In genomic region chr2:202643012-202643858, GRCh38 we compare ENCODE assay signal across 11 cellular contexts.
A peak's percentile ranks its signal among the peaks of the same experiment; 100 is the strongest.
DNase-seq lines count a peak whose midpoint lies in the region; ATAC-seq lines count a peak whose summit lies in the region.
"Had no signal": no experiment of that assay in that cellular context is flagged by ENCODE, and none has a peak within 500 bp of the region (broad histone marks: within the 10 kb centered on the region; RNA-seq: fewer than 3 reads in every experiment).

No MANE protein-coding gene starts in this region.

- H3K9ac ChIP-seq in SK-N-MC (ENCODE audit: insufficient read length), result no peak overlapping the region

- H3K9me3 Mint-ChIP-seq in activated T-cell treated with anti-CD3 and anti-CD28 coated beads, Interleukin-2, amount 50 U/mL, for 24 hours, result no peaks in the 10 kb centered on the region
- H3K9me3 Mint-ChIP-seq in stimulated activated naive CD8-positive, alpha-beta T cell treated with anti-CD3 and anti-CD28 coated beads, Interleukin-15, Interleukin-2, amounts not matched to agents 100 ng/mL and 50 ng/mL, for 24 hours, result no peaks in the 10 kb centered on the region

- H3K27ac Mint-ChIP-seq in activated T-cell treated with anti-CD3 and anti-CD28 coated beads, Interleukin-2, amount 50 U/mL, for 24 hours, result peak overlapping the region; percentile 97
- no peak overlapping the region for H3K27ac Mint-ChIP-seq in stimulated activated naive CD8-positive, alpha-beta T cell treated with anti-CD3 and anti-CD28 coated beads, Interleukin-15, Interleukin-2, amounts not matched to agents 100 ng/mL and 50 ng/mL, for 24 hours

- peak overlapping the region; percentile 71 for H3K4me3 Mint-ChIP-seq in activated T-cell treated with anti-CD3 and anti-CD28 coated beads, Interleukin-2, amount 50 U/mL, for 24 hours
- peak overlapping the region; percentile 78 for H3K4me3 Mint-ChIP-seq in stimulated activated naive CD8-positive, alpha-beta T cell treated with anti-CD3 and anti-CD28 coated beads, Interleukin-15, Interleukin-2, amounts not matched to agents 100 ng/mL and 50 ng/mL, for 24 hours

- ATAC-seq in HG02852 (IDR thresholded peaks at IDR 0.05; ENCODE audit: unreplicated experiment), result no peak

- H3K4me3 ChIP-seq in SK-N-MC, result no peak overlapping the region
- H3K4me3 ChIP-seq: uterus had no signal

- 0 out of 2 replicates have a peak overlapping the region, but pooled peaks have one; percentile 26 for H3K27ac ChIP-seq in SK-N-MC
- H3K27ac ChIP-seq: uterus had no signal

- no peaks in the 10 kb centered on the region for H3K9me3 ChIP-seq in SK-N-MC (ENCODE audit: low read depth, low read length)
- H3K9me3 ChIP-seq: uterus had no signal

- no peaks in the 10 kb centered on the region for H3K36me3 Mint-ChIP-seq in activated T-cell treated with anti-CD3 and anti-CD28 coated beads, Interleukin-2, amount 50 U/mL, for 24 hours (ENCODE audit: low read depth)
- H3K36me3 Mint-ChIP-seq in stimulated activated naive CD8-positive, alpha-beta T cell treated with anti-CD3 and anti-CD28 coated beads, Interleukin-15, Interleukin-2, amounts not matched to agents 100 ng/mL and 50 ng/mL, for 24 hours (ENCODE audit: low read depth), result no peaks in the 10 kb centered on the region

- no peaks in the 10 kb centered on the region; the same call in 1 of the 2 replicates for H3K36me3 ChIP-seq in SK-N-MC (ENCODE audit: insufficient read depth, low read length)
- H3K36me3 ChIP-seq: uterus had no signal

- peaks cover 64% of the 10 kb centered on the region for H3K4me1 Mint-ChIP-seq in activated T-cell treated with anti-CD3 and anti-CD28 coated beads, Interleukin-2, amount 50 U/mL, for 24 hours (ENCODE audit: low read depth)
- peaks cover 63% of the 10 kb centered on the region for H3K4me1 Mint-ChIP-seq in stimulated activated naive CD8-positive, alpha-beta T cell treated with anti-CD3 and anti-CD28 coated beads, Interleukin-15, Interleukin-2, amounts not matched to agents 100 ng/mL and 50 ng/mL, for 24 hours (ENCODE audit: low read depth)

- DNase-seq in activated T-cell treated with anti-CD3 and anti-CD28 coated beads, Interleukin-2, amount 50 U/mL, for 24 hours, result no peak
- no peak for DNase-seq in activated T-cell treated with anti-CD3 and anti-CD28 coated beads, Interleukin-2, amount 50 U/mL, for 1 hour
- DNase-seq in SK-N-MC (ENCODE audit: low read depth, low spot score) (no peak), germinal center (ENCODE audit: low spot score) (peak; percentile 18), DMS79 (lab: John Stamatoyannopoulos, UW) (no peak), AG08395 (ENCODE audit: low spot score) (no peak)
- DNase-seq: NCI-H510A, occipital lobe, uterus had no signal

- H3K27me3 Mint-ChIP-seq in activated T-cell treated with anti-CD3 and anti-CD28 coated beads, Interleukin-2, amount 50 U/mL, for 24 hours, result no peaks in the 10 kb centered on the region
- no peaks in the 10 kb centered on the region for H3K27me3 Mint-ChIP-seq in stimulated activated naive CD8-positive, alpha-beta T cell treated with anti-CD3 and anti-CD28 coated beads, Interleukin-15, Interleukin-2, amounts not matched to agents 100 ng/mL and 50 ng/mL, for 24 hours
